ENCODE assay signal across 7 cellular contexts in genomic region chr15:42228981-42229380, GRCh38. TPM values are rescaled to one million over a fixed set of nuclear protein-coding genes. Genes with fewer than 3 reads are reported as not detected.
DNase-seq lines count a peak whose midpoint lies in the region; ATAC-seq and TF ChIP-seq lines count a peak whose summit lies in the region.
"Not testable (repeated sequence)": the region's sequence is repeated elsewhere in the genome, so short reads cannot be mapped to it uniquely, and the experiment has no call there.

No MANE protein-coding gene starts in this region.

- not testable (repeated sequence) for H3K27me3 Mint-ChIP-seq in HFFc6 (ENCODE audit: insufficient read depth); activated T-cell treated with anti-CD3 and anti-CD28 coated beads, Interleukin-2, amount 50 U/mL, for 24 hours

- not testable (repeated sequence) for H2AFZ ChIP-seq in hepatocyte; trophoblast cell (ENCODE audit: insufficient read depth, low read length, poor library complexity)

- H3K23ac ChIP-seq in trophoblast cell (ENCODE audit: low read length), result not testable (repeated sequence)

- not testable (repeated sequence) for H3K18ac ChIP-seq in trophoblast cell (ENCODE audit: low read length)

- 0 out of 2 replicates have a peak overlapping the region, but pooled peaks have one; percentile 0 for H3K27ac Mint-ChIP-seq in HFFc6
- peak overlapping the region; percentile 64 for H3K27ac Mint-ChIP-seq in activated T-cell treated with anti-CD3 and anti-CD28 coated beads, Interleukin-2, amount 50 U/mL, for 24 hours
- peak overlapping the region; percentile 55 to 70 for H3K27ac Mint-ChIP-seq in activated naive CD4-positive, alpha-beta T cell treated with anti-CD3 and anti-CD28 coated beads, Interleukin-2, amount 50 U/mL, for 72 hours

- DNase-seq in HFFc6; activated T-cell treated with anti-CD3 and anti-CD28 coated beads, Interleukin-2, amount 50 U/mL, for 24 hours; activated naive CD4-positive, alpha-beta T cell treated with anti-CD3 and anti-CD28 coated beads, Interleukin-2, amount 50 U/mL, for 72 hours (ENCODE audit: low spot score in 2 of 2); hepatocyte (ENCODE audit: low spot score); upper lobe of right lung: not testable (repeated sequence)
- peak; percentile 59 to 71 for DNase-seq in trophoblast cell

- H3K14ac ChIP-seq in trophoblast cell (ENCODE audit: low read length), result not testable (repeated sequence)

- H2AK5ac ChIP-seq in trophoblast cell (ENCODE audit: low read length), result not testable (repeated sequence)

- not testable (repeated sequence) for H4K8ac ChIP-seq in trophoblast cell (ENCODE audit: low read depth, low read length)

- WGBS in hepatocyte (ENCODE audit: low lambda C conversion rate, missing lambda C conversion rate), result 98% methylated on average over 5 of the region's 5 CpGs
- no CpG with 5 or more reads among the region's 5 CpGs for WGBS in trophoblast cell (ENCODE audit: extremely low coverage, insufficient coverage, insufficient read length)

- TF ChIP-seq CTCF in C4-2B (conservative IDR thresholded peaks at IDR 0.05); HFFc6 (IDR thresholded peaks at IDR 0.05); hepatocyte (IDR thresholded peaks at IDR 0.05; ENCODE audit: poor library complexity); upper lobe of right lung (IDR thresholded peaks at IDR 0.05): not testable (repeated sequence)

- H2BK5ac ChIP-seq in trophoblast cell (ENCODE audit: low read depth, low read length, poor library complexity), result not testable (repeated sequence)

- H3K9me3 ChIP-seq in hepatocyte (ENCODE audit: low read depth); trophoblast cell (ENCODE audit: insufficient read depth, low read depth, low read length); upper lobe of right lung: not testable (repeated sequence)

- not testable (repeated sequence) for H4K20me1 ChIP-seq in hepatocyte (ENCODE audit: insufficient read depth, poor library complexity, severe bottlenecking)

- H4K91ac ChIP-seq in trophoblast cell (ENCODE audit: low read depth, low read length), result not testable (repeated sequence)

- ATAC-seq in activated naive CD4-positive, alpha-beta T cell treated with anti-CD3 and anti-CD28 coated beads, Interleukin-2, amount 50 U/mL, for 72 hours; upper lobe of right lung: not testable (repeated sequence)

- intact Hi-C loops in upper lobe of right lung (cut with DNase I), result not testable (repeated sequence)

- H3K36me3 Mint-ChIP-seq in HFFc6 (ENCODE audit: low read depth), result peaks cover 29% of the 10 kb centered on the region
- H3K36me3 Mint-ChIP-seq in activated T-cell treated with anti-CD3 and anti-CD28 coated beads, Interleukin-2, amount 50 U/mL, for 24 hours (ENCODE audit: low read depth), result peaks cover 95% of the 10 kb centered on the region
- H3K36me3 Mint-ChIP-seq in activated naive CD4-positive, alpha-beta T cell treated with anti-CD3 and anti-CD28 coated beads, Interleukin-2, amount 50 U/mL, for 72 hours, result not testable (repeated sequence)

- not testable (repeated sequence) for H3K4me3 ChIP-seq in hepatocyte; trophoblast cell (ENCODE audit: low read depth, low read length); upper lobe of right lung

- H3K4me3 Mint-ChIP-seq in HFFc6; activated T-cell treated with anti-CD3 and anti-CD28 coated beads, Interleukin-2, amount 50 U/mL, for 24 hours: not testable (repeated sequence)

- H3K27ac ChIP-seq in C4-2B (peak overlapping the region; percentile 39; the same call in 1 of the 2 replicates), hepatocyte (peak overlapping the region; percentile 48), upper lobe of right lung (peak overlapping the region; percentile 25)
- not testable (repeated sequence) for H3K27ac ChIP-seq in trophoblast cell (ENCODE audit: low read depth, low read length)

- H3K27me3 ChIP-seq in hepatocyte; trophoblast cell (ENCODE audit: insufficient read depth, low read length); upper lobe of right lung: not testable (repeated sequence)

- not testable (repeated sequence) for H3K9me2 ChIP-seq in hepatocyte (replicated peaks; ENCODE audit: insufficient read depth)

- H3K4me1 ChIP-seq in hepatocyte (ENCODE audit: insufficient read depth); trophoblast cell (ENCODE audit: control insufficient read depth in 1 of 2, insufficient read depth in 2 of 2, low read length in 2 of 2); upper lobe of right lung: not testable (repeated sequence)

- H3K9me3 Mint-ChIP-seq in HFFc6; activated T-cell treated with anti-CD3 and anti-CD28 coated beads, Interleukin-2, amount 50 U/mL, for 24 hours; activated naive CD4-positive, alpha-beta T cell treated with anti-CD3 and anti-CD28 coated beads, Interleukin-2, amount 50 U/mL, for 72 hours: not testable (repeated sequence)

- H3K79me2 ChIP-seq in hepatocyte, result peaks cover 28% of the 10 kb centered on the region
- H3K79me2 ChIP-seq in trophoblast cell (ENCODE audit: control insufficient read depth, insufficient read depth, low read length, poor library complexity), result not testable (repeated sequence)

- H2BK120ac ChIP-seq in trophoblast cell (ENCODE audit: insufficient read depth, low read length, poor library complexity), result not testable (repeated sequence)

- not testable (repeated sequence) for H3K9ac ChIP-seq in trophoblast cell (ENCODE audit: low read length)

- not testable (repeated sequence) for H4K12ac ChIP-seq in trophoblast cell (ENCODE audit: low read depth, low read length)

- H3K79me1 ChIP-seq in trophoblast cell (ENCODE audit: low read length), result not testable (repeated sequence)

- H3K4me1 Mint-ChIP-seq in HFFc6 (ENCODE audit: low read depth); activated T-cell treated with anti-CD3 and anti-CD28 coated beads, Interleukin-2, amount 50 U/mL, for 24 hours (ENCODE audit: low read depth): not testable (repeated sequence)

- not testable (repeated sequence) for H3K4ac ChIP-seq in trophoblast cell (ENCODE audit: low read depth, low read length)

- H3K36me3 ChIP-seq in hepatocyte (replicated peaks; ENCODE audit: insufficient read depth, low read depth), result peaks cover 15% of the 10 kb centered on the region
- peaks cover 20 to 23% of the 10 kb centered on the region in 2 experiments for H3K36me3 ChIP-seq in trophoblast cell (ENCODE audit: control insufficient read depth in 1 of 2, insufficient read depth in 2 of 2, low read length in 2 of 2)
- H3K36me3 ChIP-seq in upper lobe of right lung, result peaks cover 95% of the 10 kb centered on the region

- not testable (repeated sequence) for H3K4me2 ChIP-seq in hepatocyte; trophoblast cell (ENCODE audit: low read length)

- not testable (repeated sequence) for H2BK12ac ChIP-seq in trophoblast cell (ENCODE audit: low read length)

RNA-seq across cellular contexts. Expression of gene VPS39, which starts 20.9 kb away (rescaled TPM):
- total RNA-seq in HFFc6 (2021; fragmentation: NEBNext Ultra II Directional; extraction: Animal tissue kit (Norgen Biotek cat#: 25700)), result 10 to 100 TPM; 51.1 to 58.5 (median 52.8) TPM
- total RNA-seq in activated naive CD4-positive, alpha-beta T cell treated with anti-CD3 and anti-CD28 coated beads, Interleukin-2, amount 50 U/mL, for 72 hours, result 10 to 100 TPM; 55.2 to 90.7 TPM
- 43.9 and 48.0 TPM in 2 replicates for total RNA-seq in hepatocyte
- 28.8 and 33.8 TPM in 2 replicates for polyA plus RNA-seq in hepatocyte
- polyA plus RNA-seq in trophoblast cell (2013), result 29.3 and 29.5 TPM in 2 replicates
- total RNA-seq in upper lobe of right lung, result 83.3 TPM

RNA-seq across cellular contexts. Expression of gene GANC, which starts 44.0 kb away (rescaled TPM):
- 10 to 100 TPM; 23.7 to 30.8 (median 29.5) TPM for total RNA-seq in HFFc6 (2021; fragmentation: NEBNext Ultra II Directional; extraction: Animal tissue kit (Norgen Biotek cat#: 25700))
- total RNA-seq in activated naive CD4-positive, alpha-beta T cell treated with anti-CD3 and anti-CD28 coated beads, Interleukin-2, amount 50 U/mL, for 72 hours, result 10 to 100 TPM; 25.0 to 32.4 TPM
- total RNA-seq in hepatocyte (11.2 and 13.6 TPM in 2 replicates), upper lobe of right lung (111 TPM)
- polyA plus RNA-seq in hepatocyte, result 9.1 and 12.5 TPM in 2 replicates
- 6.6 and 7.2 TPM in 2 replicates for polyA plus RNA-seq in trophoblast cell (2013)

RNA-seq across cellular contexts. Expression of gene TMEM87A, which starts 44.3 kb away (rescaled TPM):
- 10 to 100 TPM; 37.7 to 43.5 (median 40.1) TPM for total RNA-seq in HFFc6 (2021; fragmentation: NEBNext Ultra II Directional; extraction: Animal tissue kit (Norgen Biotek cat#: 25700))
- total RNA-seq in activated naive CD4-positive, alpha-beta T cell treated with anti-CD3 and anti-CD28 coated beads, Interleukin-2, amount 50 U/mL, for 72 hours, result 10 to 100 TPM; 35.9 to 45.2 TPM
- total RNA-seq in hepatocyte, result 90.4 and 97.6 TPM in 2 replicates
- polyA plus RNA-seq in hepatocyte, result 68.3 and 74.2 TPM in 2 replicates
- polyA plus RNA-seq in trophoblast cell (2013), result 34.6 and 35.3 TPM in 2 replicates
- total RNA-seq in upper lobe of right lung, result 129 TPM

Comparison
In these comparisons a context has a peak if more than half of its experiments do, and no peak if none do; other contexts are left out.
1. H3K27ac Mint-ChIP-seq: peak in every context shown above with its lines; median percentile 64 in activated T-cell treated with anti-CD3 and anti-CD28 coated beads, Interleukin-2, amount 50 U/mL, for 24 hours; 62 in activated naive CD4-positive, alpha-beta T cell treated with anti-CD3 and anti-CD28 coated beads, Interleukin-2, amount 50 U/mL, for 72 hours; 0 in HFFc6.